In genomic region chr5:138245717-138246116, GRCh38 we compare ENCODE assay signal across 11 cellular contexts. TPM values are rescaled to one million over a fixed set of nuclear protein-coding genes. Genes with fewer than 3 reads are reported as not detected.
"Had no signal": no experiment of that assay in that cellular context is flagged by ENCODE, and none has a peak within 500 bp of the region (broad histone marks: within the 10 kb centered on the region; RNA-seq: fewer than 3 reads in every experiment).

No MANE protein-coding gene starts in this region.

- DNase-seq: activated CD4-positive, alpha-beta T cell treated with anti-CD3 and anti-CD28 coated beads for 4 hours; activated naive CD4-positive, alpha-beta T cell treated with Interleukin-2 at 50 U/mL for 16 hours; caudate nucleus; effector memory CD4-positive, alpha-beta T cell; left cardiac atrium; pancreas; T-helper 9 cell had no signal

- ATAC-seq: pancreas had no signal

- H3K27ac ChIP-seq: coronary artery, hepatocyte, pancreas, skin epidermis had no signal

RNA-seq across cellular contexts. Expression of gene GFRA3, which starts 28.7 kb away (rescaled TPM):
- total RNA-seq: renal cortical epithelial cell had no signal
